1 cellular context compared by ENCODE assay signal in the genomic region with DNA sequence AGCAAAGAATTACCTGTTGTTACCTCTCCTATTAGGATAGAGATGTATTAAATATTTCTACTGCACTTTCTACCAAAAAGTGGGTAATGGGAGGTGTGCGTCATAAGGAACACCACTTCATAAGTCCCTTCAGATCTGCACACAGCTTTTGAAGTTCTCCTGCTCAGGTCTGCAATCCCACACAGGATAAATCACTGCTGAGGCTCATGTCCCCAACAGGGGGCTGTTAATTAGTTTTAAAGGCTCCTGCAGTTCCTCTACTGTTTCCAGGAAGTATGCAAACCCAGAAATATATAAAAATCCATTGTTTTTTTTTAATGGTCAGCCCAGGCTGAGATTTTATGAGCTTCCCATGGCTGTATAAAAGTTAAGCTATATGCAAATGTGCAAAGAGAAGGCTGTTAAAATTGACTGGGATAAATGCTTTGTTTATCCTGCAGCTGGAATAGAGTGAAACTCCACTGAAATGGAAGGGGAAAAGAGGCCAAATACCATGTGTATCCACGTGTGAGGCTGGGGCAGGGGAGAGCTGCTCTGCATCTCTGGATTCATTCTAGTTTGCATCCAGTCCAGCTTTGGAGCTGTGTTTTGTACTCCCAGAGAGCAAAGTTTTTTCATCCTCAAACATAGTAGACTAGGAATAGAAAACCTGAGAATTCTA.
TF ChIP-seq lines count a peak whose summit lies in the region.

No MANE protein-coding gene starts in this region.

TF ChIP-seq in GM23338, 12 proteins besides CTCF, POLR2A, EP300 and RAD21 (continued from another document):
- TF ChIP-seq ZNF462 (CRISPR knock-in tag; IDR thresholded peaks at IDR 0.05) (no peak), JUNB (IDR thresholded peaks at IDR 0.05; ENCODE audit: unreplicated experiment) (no peak), ZNF114 (CRISPR knock-in tag; IDR thresholded peaks at IDR 0.05) (no peak)
- TF ChIP-seq, protein P1, sequence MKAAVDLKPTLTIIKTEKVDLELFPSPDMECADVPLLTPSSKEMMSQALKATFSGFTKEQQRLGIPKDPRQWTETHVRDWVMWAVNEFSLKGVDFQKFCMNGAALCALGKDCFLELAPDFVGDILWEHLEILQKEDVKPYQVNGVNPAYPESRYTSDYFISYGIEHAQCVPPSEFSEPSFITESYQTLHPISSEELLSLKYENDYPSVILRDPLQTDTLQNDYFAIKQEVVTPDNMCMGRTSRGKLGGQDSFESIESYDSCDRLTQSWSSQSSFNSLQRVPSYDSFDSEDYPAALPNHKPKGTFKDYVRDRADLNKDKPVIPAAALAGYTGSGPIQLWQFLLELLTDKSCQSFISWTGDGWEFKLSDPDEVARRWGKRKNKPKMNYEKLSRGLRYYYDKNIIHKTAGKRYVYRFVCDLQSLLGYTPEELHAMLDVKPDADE (IDR thresholded peaks at IDR 0.05), result no peak
